27 cellular contexts compared by ENCODE assay signal in genomic region chr5:55498466-55498865, GRCh38. TPM values are rescaled to one million over a fixed set of nuclear protein-coding genes. Genes with fewer than 3 reads are reported as not detected.
A peak's percentile ranks its signal among the peaks of the same experiment; 100 is the strongest.
DNase-seq lines count a peak whose midpoint lies in the region; ATAC-seq, FAIRE-seq and TF ChIP-seq lines count a peak whose summit lies in the region.
"Had no signal": no experiment of that assay in that cellular context is flagged by ENCODE, and none has a peak within 500 bp of the region (broad histone marks: within the 10 kb centered on the region; RNA-seq: fewer than 3 reads in every experiment).

No MANE protein-coding gene starts in this region.

- H3K4me1 ChIP-seq in endodermal cell (ENCODE audit: control insufficient read depth, insufficient read depth, low read length) (peaks cover 23% of the 10 kb centered on the region), liver (ENCODE audit: control insufficient read depth in 4 of 4, insufficient read depth in 4 of 4, low read length in 3 of 4) (peaks cover 2 to 8% (median 6%) of the 10 kb centered on the region in 4 donors), small intestine (ENCODE audit: control insufficient read depth in 2 of 2, insufficient read depth in 1 of 2, low read depth in 1 of 2, low read length in 1 of 2) (peaks cover 10 to 11% of the 10 kb centered on the region in 2 donors)
- H3K4me1 ChIP-seq: Caco-2 had no signal

- TF ChIP-seq RAD21 in liver (IDR thresholded peaks at IDR 0.05), result no peak

- DNase-seq in DMS53 treated with DMSO at 0.1 percent for 48 hours (lab: John Stamatoyannopoulos, UW; ENCODE audit: unreplicated experiment) (peak; percentile 9), DMS53 (lab: John Stamatoyannopoulos, UW) (no peak), endodermal cell (no peak), small intestine (peak; percentile 36), iPS-NIHi11 (ENCODE audit: low spot score) (no peak)
- DNase-seq: Caco-2; CD8-positive, alpha-beta T cell; DMS79 treated with DMSO at 0.1 percent for 48 hours; HFFc6; MG63; NCI-H1105 treated with DMSO at 0.1 percent for 48 hours; NCI-H1694; NCI-H2081; NCI-H2227 treated with DMSO at 0.1 percent for 48 hours; NCI-H526 treated with DMSO at 0.1 percent for 48 hours; Right ventricle myocardium superior; RPMI8226 had no signal

- FAIRE-seq in small intestine (lab: Jason Lieb, UNC), result no peak
- FAIRE-seq: GM18507 had no signal

- H3K9ac ChIP-seq in endodermal cell (ENCODE audit: extremely low read depth, low read length, poor library complexity, severe bottlenecking) (no peak overlapping the region), liver (ENCODE audit: low read depth in 1 of 2, low read length in 2 of 2) (no peak overlapping the region)

- no peak overlapping the region for H3K27ac ChIP-seq in endodermal cell (ENCODE audit: low read depth, low read length)
- no peak overlapping the region for H3K27ac ChIP-seq in liver (ENCODE audit: low read depth in 1 of 2, low read length in 2 of 2)
- H3K27ac ChIP-seq in small intestine (ENCODE audit: low read depth in 1 of 2, low read length in 1 of 2), result peak overlapping the region in 1 of 2 donors; percentile 11
- H3K27ac ChIP-seq: 22Rv1, HL-60, SJSA1 had no signal

- H3K9me3 Mint-ChIP-seq in endodermal cell, result no peaks in the 10 kb centered on the region
- H3K9me3 Mint-ChIP-seq: CD8-positive, alpha-beta T cell; HFFc6 had no signal

- H3K36me3 Mint-ChIP-seq in endodermal cell (ENCODE audit: low read depth), result peaks cover 24% of the 10 kb centered on the region
- H3K36me3 Mint-ChIP-seq: CD8-positive, alpha-beta T cell had no signal

- H3K27me3 ChIP-seq in endodermal cell (ENCODE audit: control insufficient read depth, insufficient read depth, low read length, poor library complexity, severe bottlenecking) (no peaks in the 10 kb centered on the region), liver (ENCODE audit: control insufficient read depth in 4 of 4, insufficient read depth in 4 of 4, low read length in 3 of 4) (no peaks in the 10 kb centered on the region), small intestine (ENCODE audit: control insufficient read depth in 2 of 2, insufficient read depth in 2 of 2, low read length in 2 of 2) (no peaks in the 10 kb centered on the region)
- H3K27me3 ChIP-seq: MG63, SJSA1 had no signal

- peak overlapping the region; percentile 52 for H3K27ac Mint-ChIP-seq in endodermal cell
- H3K27ac Mint-ChIP-seq: B cell; CD8-positive, alpha-beta T cell; HFFc6 had no signal

- H3K4me3 ChIP-seq in endodermal cell (ENCODE audit: low read length) (peak overlapping the region; percentile 32), liver (ENCODE audit: low read depth in 1 of 3, low read length in 3 of 3) (no peak overlapping the region), small intestine (ENCODE audit: low read depth in 1 of 2, low read length in 2 of 2) (no peak overlapping the region)
- H3K4me3 ChIP-seq: HAP-1, K562, MG63, SJSA1 had no signal

- H3K36me3 ChIP-seq in endodermal cell (ENCODE audit: control insufficient read depth, insufficient read depth, low read length), result no peaks in the 10 kb centered on the region
- no peaks in the 10 kb centered on the region for H3K36me3 ChIP-seq in liver (ENCODE audit: control insufficient read depth in 4 of 4, insufficient read depth in 3 of 4, low read depth in 1 of 4, low read length in 3 of 4)
- no peaks in the 10 kb centered on the region for H3K36me3 ChIP-seq in small intestine (ENCODE audit: control insufficient read depth in 2 of 2, insufficient read depth in 2 of 2, low read length in 2 of 2)
- H3K36me3 ChIP-seq: HAP-1, MG63, SJSA1 had no signal

- H3K4me3 Mint-ChIP-seq in endodermal cell, result no peak overlapping the region
- H3K4me3 Mint-ChIP-seq: B cell; CD8-positive, alpha-beta T cell; HFFc6 had no signal

- WGBS in endodermal cell (ENCODE audit: insufficient coverage in 1 of 2, insufficient read length in 1 of 2), 2 experiments, result 91 to 92% methylated on average over 2 of the region's 2 CpGs
- WGBS in liver, result 47% methylated on average over 2 of the region's 2 CpGs
- WGBS in small intestine, 3 donors, result 38 to 65% (median 54%) methylated on average over 2 of the region's 2 CpGs

- H3K4me1 Mint-ChIP-seq in endodermal cell, result peaks cover 55% of the 10 kb centered on the region

- H3K27me3 Mint-ChIP-seq in endodermal cell (ENCODE audit: insufficient read depth), result no peaks in the 10 kb centered on the region
- H3K27me3 Mint-ChIP-seq: B cell had no signal

- no peak for ATAC-seq in HG03354 (IDR thresholded peaks at IDR 0.05; ENCODE audit: poor library complexity, severe bottlenecking, unreplicated experiment)
- no peak for ATAC-seq in HG02798 (IDR thresholded peaks at IDR 0.05; ENCODE audit: poor library complexity, unreplicated experiment)
- ATAC-seq: CD8-positive, alpha-beta T cell; K562 had no signal

- TF ChIP-seq CTCF in endodermal cell (conservative IDR thresholded peaks at IDR 0.05), result no peak
- no peak for TF ChIP-seq CTCF in liver (IDR thresholded peaks at IDR 0.05; ENCODE audit: low read depth, low read length, missing input control)

- H3K9me3 ChIP-seq in endodermal cell (ENCODE audit: control insufficient read depth, low read length) (no peaks in the 10 kb centered on the region), liver (ENCODE audit: control insufficient read depth in 4 of 4, low read length in 3 of 4) (no peaks in the 10 kb centered on the region), small intestine (ENCODE audit: control insufficient read depth, low read depth) (no peaks in the 10 kb centered on the region)
- H3K9me3 ChIP-seq: Caco-2, HAP-1, MG63, SJSA1 had no signal

TF ChIP-seq in liver, 16 proteins besides CTCF, POLR2A, EP300 and RAD21:
- TF ChIP-seq, protein P1, sequence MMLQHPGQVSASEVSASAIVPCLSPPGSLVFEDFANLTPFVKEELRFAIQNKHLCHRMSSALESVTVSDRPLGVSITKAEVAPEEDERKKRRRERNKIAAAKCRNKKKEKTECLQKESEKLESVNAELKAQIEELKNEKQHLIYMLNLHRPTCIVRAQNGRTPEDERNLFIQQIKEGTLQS (IDR thresholded peaks at IDR 0.05), result no peak
- TF ChIP-seq HNF4A (conservative IDR thresholded peaks at IDR 0.05) (peak; percentile 30 to 56), ZBTB33 (IDR thresholded peaks at IDR 0.05) (no peak), HNF4G (IDR thresholded peaks at IDR 0.05) (no peak), RXRA (IDR thresholded peaks at IDR 0.05) (peak in 1 of 2 donors; percentile 13)

RNA-seq across cellular contexts. Expression of gene PLPP1, which starts 36.3 kb away (rescaled TPM):
- total RNA-seq in endodermal cell, result 100 to 1,000 TPM in 1 of 2 donors, 10 to 100 TPM in 1; 29.0 to 100 TPM
- polyA plus RNA-seq in endodermal cell (2013, experiment 1 of 2), result 30.1 TPM
- polyA plus RNA-seq in endodermal cell (2013, experiment 2 of 2), result 26.8 TPM
- 100 to 1,000 TPM in 1 of 2 donors, 10 to 100 TPM in 1; 23.4 to 149 TPM for total RNA-seq in liver
- polyA plus RNA-seq in liver, result 10 to 100 TPM; 61.4 to 75.9 TPM
- polyA plus RNA-seq in small intestine, result 10 to 100 TPM; 52.1 to 91.3 (median 54.6) TPM

Comparison
In these comparisons a context has a peak if more than half of its experiments do, and no peak if none do; other contexts are left out.
1. DNase-seq: peak in DMS53 treated with DMSO at 0.1 percent for 48 hours (single experiment) and small intestine (single experiment); none in DMS53 (single experiment), endodermal cell (single experiment) and iPS-NIHi11 (single experiment).